In the genomic region with DNA sequence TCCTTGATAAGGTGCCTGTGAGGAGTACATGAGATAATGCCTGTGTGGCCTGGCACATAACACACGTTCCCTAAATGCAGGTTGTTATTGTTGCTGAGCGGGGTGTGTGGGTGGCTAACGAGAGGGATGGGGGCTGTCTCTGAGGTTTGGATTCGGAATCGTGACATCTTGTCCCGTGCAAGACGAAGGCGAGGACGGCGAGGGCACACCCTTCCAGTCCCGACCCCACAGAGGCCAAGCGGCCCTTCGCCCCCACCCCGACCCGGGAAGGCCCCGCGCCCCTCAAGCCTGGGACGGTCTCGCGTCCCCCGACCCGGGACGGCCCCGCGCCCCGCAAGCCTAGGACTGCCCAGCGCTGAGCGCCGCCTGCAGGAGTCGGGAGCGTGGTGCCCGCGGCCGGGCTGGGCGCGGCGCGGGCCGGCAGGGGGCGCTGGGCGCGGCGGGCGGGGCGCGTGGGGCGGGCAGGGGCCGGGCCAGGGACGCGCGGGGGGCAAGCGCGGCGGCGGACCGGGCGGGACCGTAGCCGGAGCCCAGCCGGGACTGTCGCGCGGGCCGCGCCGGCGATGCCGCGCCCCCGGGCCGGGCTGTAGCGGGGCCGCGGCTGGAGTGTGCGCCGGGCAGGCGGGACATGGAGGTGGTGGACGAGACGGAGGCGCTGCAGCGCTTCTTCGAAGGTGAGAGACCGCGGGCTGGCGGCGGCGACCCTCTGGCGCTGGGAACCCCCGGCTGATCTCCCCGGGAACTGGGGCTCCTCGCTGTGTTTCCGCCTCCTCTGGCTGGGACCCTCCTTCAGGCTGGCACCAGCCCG, we compare ENCODE assay signal across 8 cellular contexts. TPM values are rescaled to one million over a fixed set of nuclear protein-coding genes. Genes with fewer than 3 reads are reported as not detected.
DNase-seq lines count a peak whose midpoint lies in the region; ATAC-seq lines count a peak whose summit lies in the region.

A gene (plus strand): TSS at position 520 of the 808 bp plus-strand sequence. CDS start 109 bp downstream, at position 629.

- no peaks in the 10 kb centered on the region for H3K36me3 ChIP-seq in muscle layer of colon (ENCODE audit: insufficient read depth, low read length)

- DNase-seq in DMS53 (lab: John Stamatoyannopoulos, UW) (peak; percentile 81), DMS53 treated with DMSO at 0.1 percent for 48 hours (lab: John Stamatoyannopoulos, UW; ENCODE audit: unreplicated experiment) (no peak), NCI-H2196 treated with DMSO at 0.1 percent for 48 hours (lab: John Stamatoyannopoulos, UW; ENCODE audit: unreplicated experiment) (peak; percentile 8)
- DNase-seq in activated CD8-positive, alpha-beta memory T cell treated with anti-CD3 and anti-CD28 coated beads, Interleukin-2, amount 50 U/mL, for 48 hours: peak; percentile 86
- DNase-seq in stimulated activated naive CD8-positive, alpha-beta T cell treated with anti-CD3 and anti-CD28 coated beads, Interleukin-15, Interleukin-2, amounts not matched to agents 100 U/mL and 50 U/mL, for 24 hours: peak; percentile 77

- H3K27ac ChIP-seq in muscle layer of colon (ENCODE audit: low read depth, low read length): no peak within 1 kb of the TSS

- H3K4me3 ChIP-seq in muscle layer of colon (ENCODE audit: low read depth in 1 of 2, low read length in 2 of 2): peak within 1 kb of the TSS; percentile 19 to 20

- no peak within 1 kb of the TSS for H3K9ac ChIP-seq in muscle layer of colon (ENCODE audit: low read length)

- no peaks in the 10 kb centered on the region for H3K9me3 ChIP-seq in muscle layer of colon (ENCODE audit: low read length)

- peak; percentile 76 for ATAC-seq in stimulated activated naive CD8-positive, alpha-beta T cell treated with anti-CD3 and anti-CD28 coated beads, Interleukin-15, Interleukin-2, amounts not matched to agents 100 U/mL and 50 U/mL, for 24 hours
- ATAC-seq in HG03442 (IDR thresholded peaks at IDR 0.05; ENCODE audit: unreplicated experiment): no peak

- peaks cover 7 to 35% of the 10 kb centered on the region in 2 donors for H3K27me3 ChIP-seq in muscle layer of colon (ENCODE audit: control insufficient read depth in 1 of 2, insufficient read depth in 2 of 2, low read length in 2 of 2)

- peaks cover 9% of the 10 kb centered on the region for H3K4me1 ChIP-seq in muscle layer of colon (ENCODE audit: insufficient read depth, low read length)

- in situ Hi-C loops in endometrial microvascular endothelial cells (cut with HindIII; ENCODE audit: inconsistent ontology term, low pct_unique_long_range_greater_than_20kb, low sequenced_read_pairs): no loop called here

RNA-seq across cellular contexts. Expression of the gene that starts here (rescaled TPM):
- total RNA-seq in endometrial microvascular endothelial cells (ENCODE audit: inconsistent ontology term): 13.7 TPM
